29 cellular contexts compared by ENCODE assay signal in genomic region chr16:35170610-35171009, GRCh38.
DNase-seq lines count a peak whose midpoint lies in the region; ATAC-seq, FAIRE-seq and TF ChIP-seq lines count a peak whose summit lies in the region.
"Had no signal": no experiment of that assay in that cellular context is flagged by ENCODE, and none has a peak within 500 bp of the region (broad histone marks: within the 10 kb centered on the region; RNA-seq: fewer than 3 reads in every experiment).

No MANE protein-coding gene starts in this region.

- BruUV-seq in HepG2 (replicated peaks; lab: Mats Ljungman, UMichigan): no TSS peak

- TF ChIP-seq POLR2A in HepG2 (IDR thresholded peaks at IDR 0.05; ENCODE audit: insufficient read depth in 1 of 2, low read depth in 2 of 2, low read length in 2 of 2): no peak
- no peak for TF ChIP-seq POLR2A in right lobe of liver (IDR thresholded peaks at IDR 0.05)
- TF ChIP-seq POLR2A in A549 (IDR thresholded peaks at IDR 0.05; ENCODE audit: low read length): no peak

- CTCF ChIA-PET in HepG2 (lab: Yijun Ruan, JAX; ENCODE audit: low intra/inter-chr PET ratio, low total read pairs) (no interaction called here), A549 (lab: Yijun Ruan, JAX) (no interaction called here)

- H3K4me3 ChIP-seq in HepG2 (replicated peaks in 1 of 3; ENCODE audit: insufficient read depth in 1 of 3, low read depth in 2 of 3, low read length in 3 of 3) (no peak overlapping the region), right lobe of liver (no peak overlapping the region), A549 (no peak overlapping the region)
- H3K4me3 ChIP-seq: BLaER1; BLaER1 treated with 17β-estradiol and CSF1 and Interleukin-3, amounts not matched to agents 10 nM and 100 nM had no signal

- TF ChIP-seq RAD21 in HepG2 (CRISPR knock-in tag; IDR thresholded peaks at IDR 0.05) (no peak), A549 (conservative IDR thresholded peaks at IDR 0.05 in 1 of 2, IDR thresholded peaks at IDR 0.05 in 1 of 2) (no peak)

- ATAC-seq in HepG2: no peak
- ATAC-seq in right lobe of liver: no peak
- ATAC-seq in A549: no peak
- ATAC-seq: CD8-positive, alpha-beta T cell had no signal

- no peaks in the 10 kb centered on the region for H3K79me2 ChIP-seq in HepG2 (ENCODE audit: insufficient read depth, low read length)

- H4K20me1 ChIP-seq in HepG2 (ENCODE audit: insufficient read depth, low read length): no peaks in the 10 kb centered on the region
- H4K20me1 ChIP-seq: BLaER1; BLaER1 treated with 17β-estradiol and CSF1 and Interleukin-3, amounts not matched to agents 10 nM and 100 nM had no signal

- TF ChIP-seq EP300 in HepG2 (IDR thresholded peaks at IDR 0.05; ENCODE audit: low read depth in 2 of 2, low read length in 2 of 2) (no peak), HepG2 (CRISPR knock-in tag; IDR thresholded peaks at IDR 0.05; ENCODE audit: borderline replicate concordance) (no peak), A549 (IDR thresholded peaks at IDR 0.05) (no peak)

- POLR2A ChIA-PET in HepG2 (lab: Yijun Ruan, JAX) (no interaction called here), A549 (lab: Yijun Ruan, JAX) (no interaction called here)

- H3K9me3 ChIP-seq in HepG2 (ENCODE audit: low read length) (peaks cover 58% of the 10 kb centered on the region), right lobe of liver (no peaks in the 10 kb centered on the region), A549 (no peaks in the 10 kb centered on the region; the same call in 2 of the 3 replicates)
- H3K9me3 ChIP-seq: Caco-2 had no signal

- H3K4me1 ChIP-seq in HepG2 (ENCODE audit: insufficient read depth, low read length) (no peaks in the 10 kb centered on the region), right lobe of liver (no peaks in the 10 kb centered on the region), A549 (no peaks in the 10 kb centered on the region)
- H3K4me1 ChIP-seq: BE2C; BLaER1; BLaER1 treated with 17β-estradiol and CSF1 and Interleukin-3, amounts not matched to agents 10 nM and 100 nM; Caco-2 had no signal

- TF ChIP-seq CTCF in HepG2 (CRISPR knock-in tag; IDR thresholded peaks at IDR 0.05): no peak
- no peak for TF ChIP-seq CTCF in right lobe of liver (IDR thresholded peaks at IDR 0.05)
- TF ChIP-seq CTCF in A549 (IDR thresholded peaks at IDR 0.05): no peak

- H3K27ac ChIP-seq in HepG2 (ENCODE audit: extremely low read length, insufficient read depth, low read length) (no peak overlapping the region), right lobe of liver (no peak overlapping the region), A549 (no peak overlapping the region)
- H3K27ac ChIP-seq: 22Rv1; BLaER1; BLaER1 treated with 17β-estradiol and CSF1 and Interleukin-3, amounts not matched to agents 10 nM and 100 nM; C4-2B had no signal

- H3K9ac ChIP-seq in HepG2 (ENCODE audit: insufficient read depth, low read depth, low read length): no peak overlapping the region
- H3K9ac ChIP-seq: BLaER1; BLaER1 treated with 17β-estradiol and CSF1 and Interleukin-3, amounts not matched to agents 10 nM and 100 nM had no signal

- intact Hi-C loops in HepG2 (cut with micrococcal nuclease; ENCODE audit: unreplicated experiment): no loop called here
- intact Hi-C loops in right lobe of liver (cut with DNase I): loop anchor here in 1 of 2 donors (10.0 kb wide), 1 partner anchor 46 kb away; no protein-coding TSS in a partner anchor

- no peak overlapping the region for H2AFZ ChIP-seq in HepG2 (ENCODE audit: low read length)

- in situ Hi-C loops in HepG2 (cut with HindIII; ENCODE audit: extremely low pct_ligation_motif_present, low pct_unique_long_range_greater_than_20kb): no loop called here

- DNase-seq in HepG2 (ENCODE audit: low spot score) (no peak), right lobe of liver (no peak), A549 (ENCODE audit: low read depth in 1 of 2, low spot score in 1 of 2) (no peak), GOT3 (lab: John Stamatoyannopoulos, UW) (no peak)
- DNase-seq: 8988T; ACHN; AML-193; BE2C; C1 segment of cervical spinal cord; Caco-2; Calu3; CD4-positive, alpha-beta memory T cell; CD4-positive, CD25-positive, alpha-beta regulatory T cell; CD8-positive, alpha-beta memory T cell; CD8-positive, alpha-beta T cell; COR-L47; DMS 273 treated with DMSO at 0.1 percent for 48 hours; DMS153; DMS53; DMS79; DMS79 treated with DMSO at 0.1 percent for 48 hours; DND-41; EL had no signal

- 89% methylated on average over 3 of the region's 3 CpGs for WGBS in HepG2 (ENCODE audit: low lambda C conversion rate)
- 65% methylated on average over 3 of the region's 3 CpGs for WGBS in right lobe of liver (ENCODE audit: insufficient coverage, low coverage, low lambda C conversion rate, missing lambda C conversion rate)
- 59% methylated on average over 3 of the region's 3 CpGs for WGBS in A549 (ENCODE audit: missing lambda C conversion rate)

- H3K4me2 ChIP-seq in HepG2 (ENCODE audit: low read depth, low read length): no peak overlapping the region
- H3K4me2 ChIP-seq in A549: no peak overlapping the region
- H3K4me2 ChIP-seq: BLaER1; BLaER1 treated with 17β-estradiol and CSF1 and Interleukin-3, amounts not matched to agents 10 nM and 100 nM had no signal

- FAIRE-seq in HepG2 (lab: Jason Lieb, UNC): no peak
- no peak for FAIRE-seq in A549 (lab: Jason Lieb, UNC)
- FAIRE-seq: A204.1, D721Med had no signal

- H3K27me3 ChIP-seq in HepG2 (ENCODE audit: control insufficient read depth in 1 of 2, insufficient read depth in 2 of 2, low read length in 2 of 2) (no peaks in the 10 kb centered on the region), right lobe of liver (no peaks in the 10 kb centered on the region)
- H3K27me3 ChIP-seq: BE2C; BLaER1; BLaER1 treated with 17β-estradiol and CSF1 and Interleukin-3, amounts not matched to agents 10 nM and 100 nM had no signal

- H3K36me3 ChIP-seq in HepG2 (replicated peaks in 1 of 2; ENCODE audit: control insufficient read depth in 1 of 2, insufficient read depth in 2 of 2, low read length in 2 of 2) (no peaks in the 10 kb centered on the region), right lobe of liver (no peaks in the 10 kb centered on the region)
- H3K36me3 ChIP-seq: BE2C; BLaER1; BLaER1 treated with 17β-estradiol and CSF1 and Interleukin-3, amounts not matched to agents 10 nM and 100 nM had no signal

TF ChIP-seq in HepG2, 621 proteins besides CTCF, POLR2A, EP300 and RAD21:
- TF ChIP-seq ZFX (CRISPR knock-in tag; IDR thresholded peaks at IDR 0.05; ENCODE audit: low read depth) (no peak), MAFF (IDR thresholded peaks at IDR 0.05; ENCODE audit: low read depth, low read length) (peak; percentile 61; the same call in 1 of the 2 replicates), TBL1XR1 (IDR thresholded peaks at IDR 0.05; ENCODE audit: borderline replicate concordance, low read length, partially characterized antibody) (no peak), MAFK (conservative IDR thresholded peaks at IDR 0.05 in 1 of 2, IDR thresholded peaks at IDR 0.05 in 1 of 2; ENCODE audit: low read length in 2 of 2) (peak; percentile 47 to 70; a peak in 2 of 4 replicates)
TF ChIP-seq in HepG2: peak in this region for 2.

TF ChIP-seq in A549, 52 proteins besides CTCF, POLR2A, EP300 and RAD21:
- TF ChIP-seq MAFK (IDR thresholded peaks at IDR 0.05; ENCODE audit: partially characterized antibody) (peak; percentile 7), ZC3H11A (IDR thresholded peaks at IDR 0.05) (no peak)
TF ChIP-seq in A549: peak in this region for 1.

Comparison
In these comparisons a context has a peak if more than half of its experiments do, and no peak if none do; other contexts are left out.
1. Of the 38 proteins assayed by ChIP-seq in both HepG2 and A549: peak only in HepG2: none; only in A549: none; in both: MAFK; in neither: 37.